19 cellular contexts compared by ENCODE assay signal in the genomic region with DNA sequence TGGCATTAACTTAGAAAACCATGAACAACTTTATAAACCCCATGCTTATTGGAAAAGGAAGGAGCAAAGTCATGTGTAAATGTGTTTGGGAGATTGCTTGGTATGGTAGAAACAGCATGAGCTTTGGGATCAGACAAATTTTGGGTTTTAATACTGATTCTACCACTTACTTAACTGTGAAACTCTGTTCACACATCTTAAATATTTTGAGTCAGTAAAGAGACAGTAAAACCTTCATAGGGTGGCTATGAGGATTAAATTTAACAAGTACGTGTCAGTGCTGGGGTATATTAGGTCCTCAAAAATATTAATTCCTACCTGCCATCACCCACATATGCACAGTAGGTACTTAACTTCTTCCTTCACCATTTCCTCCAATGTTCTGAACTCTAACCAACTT.
A peak's percentile ranks its signal among the peaks of the same experiment; 100 is the strongest.
DNase-seq lines count a peak whose midpoint lies in the region; ATAC-seq and FAIRE-seq lines count a peak whose summit lies in the region.
"Had no signal": no experiment of that assay in that cellular context is flagged by ENCODE, and none has a peak within 500 bp of the region (broad histone marks: within the 10 kb centered on the region; RNA-seq: fewer than 3 reads in every experiment).

No MANE protein-coding gene starts in this region.

- no peak overlapping the region for H3K4me3 Mint-ChIP-seq in stimulated activated naive CD8-positive, alpha-beta T cell treated with anti-CD3 and anti-CD28 coated beads, Interleukin-15, Interleukin-2, amounts not matched to agents 100 ng/mL and 50 ng/mL, for 24 hours
- H3K4me3 Mint-ChIP-seq in activated CD4-positive, alpha-beta memory T cell treated with anti-CD3 and anti-CD28 coated beads for 36 hours: peak overlapping the region; percentile 18
- H3K4me3 Mint-ChIP-seq: activated B cell treated with CpG ODN at 0.5 μM for 24 hours had no signal

- no peak for ATAC-seq in stimulated activated naive CD8-positive, alpha-beta T cell treated with anti-CD3 and anti-CD28 coated beads, Interleukin-15, Interleukin-2, amounts not matched to agents 100 U/mL and 50 U/mL, for 24 hours

- H3K27ac Mint-ChIP-seq in stimulated activated naive CD8-positive, alpha-beta T cell treated with anti-CD3 and anti-CD28 coated beads, Interleukin-15, Interleukin-2, amounts not matched to agents 100 ng/mL and 50 ng/mL, for 24 hours: peak overlapping the region; percentile 77
- H3K27ac Mint-ChIP-seq in activated CD4-positive, alpha-beta memory T cell treated with anti-CD3 and anti-CD28 coated beads for 36 hours: peak overlapping the region; percentile 61

- peaks cover 20% of the 10 kb centered on the region for H3K9me3 Mint-ChIP-seq in stimulated activated naive CD8-positive, alpha-beta T cell treated with anti-CD3 and anti-CD28 coated beads, Interleukin-15, Interleukin-2, amounts not matched to agents 100 ng/mL and 50 ng/mL, for 24 hours
- peaks cover 24% of the 10 kb centered on the region for H3K9me3 Mint-ChIP-seq in activated CD4-positive, alpha-beta memory T cell treated with anti-CD3 and anti-CD28 coated beads for 36 hours

- CTCF ChIA-PET in activated CD4-positive, alpha-beta memory T cell treated with anti-CD3 and anti-CD28 coated beads for 36 hours (lab: Charles Lee): interaction anchor here (0.8 to 1.6 kb wide), 9 partner anchors 10 to 626 kb away, joined by 3 to 4 read pairs (median 3); no protein-coding TSS in a partner anchor

- DNase-seq in stimulated activated naive CD8-positive, alpha-beta T cell treated with anti-CD3 and anti-CD28 coated beads, Interleukin-15, Interleukin-2, amounts not matched to agents 100 U/mL and 50 U/mL, for 24 hours: no peak
- no peak for DNase-seq in activated CD4-positive, alpha-beta memory T cell treated with anti-CD3 and anti-CD28 coated beads for 36 hours
- DNase-seq in epithelial cell of prostate (ENCODE audit: low read depth, low spot score): no peak
- DNase-seq in COLO668 (lab: John Stamatoyannopoulos, UW; ENCODE audit: unreplicated experiment): no peak
- DNase-seq in middle frontal gyrus (ENCODE audit: extremely low spot score, low spot score): no peak
- no peak for DNase-seq in frontal cortex (ENCODE audit: low spot score in 2 of 2)
- DNase-seq: activated B cell treated with CpG ODN at 0.5 μM for 24 hours, caudate nucleus, glutamatergic neuron, KG1, left ventricle myocardium inferior, NCI-H1048, NCI-H2081 treated with DMSO at 0.1 percent for 48 hours, NCI-H524 treated with DMSO at 0.1 percent for 48 hours, ovary, SHP77 treated with DMSO at 0.1 percent for 48 hours, sigmoid colon had no signal

- POLR2A ChIA-PET in activated CD4-positive, alpha-beta memory T cell treated with anti-CD3 and anti-CD28 coated beads for 36 hours (lab: Charles Lee): interaction anchor here (1.1 to 1.2 kb wide), 2 partner anchors 69 to 169 kb away, joined by 3 to 4 read pairs; no protein-coding TSS in a partner anchor

- intact Hi-C loops in activated CD4-positive, alpha-beta memory T cell treated with anti-CD3 and anti-CD28 coated beads for 36 hours (cut with micrococcal nuclease): loop anchor here (5.0 kb wide), 2 partner anchors 107 to 153 kb away; no protein-coding TSS in a partner anchor

- H3K4me1 Mint-ChIP-seq in stimulated activated naive CD8-positive, alpha-beta T cell treated with anti-CD3 and anti-CD28 coated beads, Interleukin-15, Interleukin-2, amounts not matched to agents 100 ng/mL and 50 ng/mL, for 24 hours (ENCODE audit: low read depth): peaks cover 80% of the 10 kb centered on the region
- H3K4me1 Mint-ChIP-seq in activated CD4-positive, alpha-beta memory T cell treated with anti-CD3 and anti-CD28 coated beads for 36 hours (ENCODE audit: low read depth): peaks cover 66% of the 10 kb centered on the region

- FAIRE-seq in frontal cortex (lab: Jason Lieb, UNC): no peak
- FAIRE-seq: G401.6 had no signal

- peaks cover 46% of the 10 kb centered on the region for H3K36me3 Mint-ChIP-seq in stimulated activated naive CD8-positive, alpha-beta T cell treated with anti-CD3 and anti-CD28 coated beads, Interleukin-15, Interleukin-2, amounts not matched to agents 100 ng/mL and 50 ng/mL, for 24 hours (ENCODE audit: low read depth)
- H3K36me3 Mint-ChIP-seq in activated CD4-positive, alpha-beta memory T cell treated with anti-CD3 and anti-CD28 coated beads for 36 hours: peaks cover 27% of the 10 kb centered on the region

- H3K27ac ChIP-seq in epithelial cell of prostate: peak overlapping the region; percentile 55
- H3K27ac ChIP-seq: left ventricle myocardium inferior, ovary, sigmoid colon had no signal

- H3K27me3 Mint-ChIP-seq in stimulated activated naive CD8-positive, alpha-beta T cell treated with anti-CD3 and anti-CD28 coated beads, Interleukin-15, Interleukin-2, amounts not matched to agents 100 ng/mL and 50 ng/mL, for 24 hours: no peaks in the 10 kb centered on the region
- H3K27me3 Mint-ChIP-seq in activated CD4-positive, alpha-beta memory T cell treated with anti-CD3 and anti-CD28 coated beads for 36 hours: no peaks in the 10 kb centered on the region
- H3K27me3 Mint-ChIP-seq: activated B cell treated with CpG ODN at 0.5 μM for 24 hours had no signal
